9 cellular contexts compared by ENCODE assay signal in genomic region chr15:89089316-89090230, GRCh38. TPM values are rescaled to one million over a fixed set of nuclear protein-coding genes. Genes with fewer than 3 reads are reported as not detected.
DNase-seq lines count a peak whose midpoint lies in the region; ATAC-seq and TF ChIP-seq lines count a peak whose summit lies in the region.
"Had no signal": no experiment of that assay in that cellular context is flagged by ENCODE, and none has a peak within 500 bp of the region (broad histone marks: within the 10 kb centered on the region; RNA-seq: fewer than 3 reads in every experiment).

No MANE protein-coding gene starts in this region.

- no peaks in the 10 kb centered on the region for H3K36me3 Mint-ChIP-seq in GM23338 (ENCODE audit: low read depth)

- H4K20me1 ChIP-seq in GM23338 (replicated peaks; ENCODE audit: insufficient read depth): no peaks in the 10 kb centered on the region; the same call in 1 of the 2 replicates

- peak in 1 of 2 donors; percentile 52 for TF ChIP-seq POLR2A in Peyer's patch (IDR thresholded peaks at IDR 0.05)
- no peak for TF ChIP-seq POLR2A in esophagus muscularis mucosa (IDR thresholded peaks at IDR 0.05; ENCODE audit: low read depth)

- DNase-seq in GM23338 (ENCODE audit: low spot score) (no peak), Peyer's patch (no peak), esophagus muscularis mucosa (ENCODE audit: extremely low spot score) (no peak), NCI-H2196 treated with DMSO at 0.1 percent for 48 hours (lab: John Stamatoyannopoulos, UW; ENCODE audit: unreplicated experiment) (no peak), NCI-H2171 (lab: John Stamatoyannopoulos, UW) (no peak), activated gamma-delta T cell treated with Interleukin-2 at 50 U/mL for 16 hours (no peak)

- no peak overlapping the region; the same call in 2 of the 3 replicates for H3K4me3 Mint-ChIP-seq in GM23338

- H3K27ac ChIP-seq in GM23338 (ENCODE audit: low read depth) (no peak overlapping the region), Peyer's patch (peak overlapping the region; percentile 77 to 93 (median 88)), esophagus muscularis mucosa (replicated peaks in 1 of 4) (peak overlapping the region; percentile 91 to 96 (median 93))

- intact Hi-C loops in esophagus muscularis mucosa (cut with DNase I): loop anchor here (5.0 kb wide), 1 partner anchor 38 kb away; no protein-coding TSS in a partner anchor

- no peaks in the 10 kb centered on the region; the same call in 1 of the 2 replicates for H3F3A ChIP-seq in GM23338 (replicated peaks; ENCODE audit: low read depth)

- H3K4me2 ChIP-seq in GM23338: peak overlapping the region; percentile 79
- peak overlapping the region; percentile 97 for H3K4me2 ChIP-seq in skeletal muscle satellite cell (ENCODE audit: low read length)

- H3K9me3 ChIP-seq in Peyer's patch: no peaks in the 10 kb centered on the region
- no peaks in the 10 kb centered on the region for H3K9me3 ChIP-seq in esophagus muscularis mucosa
- H3K9me3 ChIP-seq in skeletal muscle satellite cell (replicated peaks; ENCODE audit: low read length): no peaks in the 10 kb centered on the region

- ATAC-seq in GM23338 (no peak), HG03159 (IDR thresholded peaks at IDR 0.05; ENCODE audit: unreplicated experiment) (no peak)

- H3K9ac ChIP-seq in skeletal muscle satellite cell (ENCODE audit: low read depth, low read length): peak overlapping the region; percentile 94

- H3K79me2 ChIP-seq in GM23338 (replicated peaks; ENCODE audit: insufficient read depth): peaks cover 4% of the 10 kb centered on the region

- TF ChIP-seq CTCF in GM23338 (conservative IDR thresholded peaks at IDR 0.05; ENCODE audit: low read depth in 2 of 2) (no peak), Peyer's patch (IDR thresholded peaks at IDR 0.05) (no peak), esophagus muscularis mucosa (IDR thresholded peaks at IDR 0.05) (no peak)

- H3K27me3 ChIP-seq in GM23338 (ENCODE audit: insufficient read depth) (no peaks in the 10 kb centered on the region), Peyer's patch (no peaks in the 10 kb centered on the region), esophagus muscularis mucosa (no peaks in the 10 kb centered on the region), skeletal muscle satellite cell (ENCODE audit: control insufficient read depth, insufficient read depth, low read length) (no peaks in the 10 kb centered on the region)

- H3K36me3 ChIP-seq in GM23338 (ENCODE audit: insufficient read depth) (no peaks in the 10 kb centered on the region), Peyer's patch (no peaks in the 10 kb centered on the region), esophagus muscularis mucosa (peaks cover 0 to under 1% (median 0%) of the 10 kb centered on the region in 4 donors), skeletal muscle satellite cell (ENCODE audit: insufficient read depth, low read length) (no peaks in the 10 kb centered on the region)

- H3K9me3 Mint-ChIP-seq in GM23338: no peaks in the 10 kb centered on the region
- H3K9me3 Mint-ChIP-seq: dendritic cell treated with granulocyte-macrophage colony-stimulating factor and Interleukin-4, amounts not matched to agents 40 ng/mL and 50 ng/mL, for 4 days had no signal

- H3K4me1 ChIP-seq in GM23338 (ENCODE audit: insufficient read depth) (peaks cover 24% of the 10 kb centered on the region), Peyer's patch (peaks cover 0 to 45% (median 10%) of the 10 kb centered on the region in 4 donors), esophagus muscularis mucosa (peaks cover 54 to 89% (median 84%) of the 10 kb centered on the region in 4 donors), skeletal muscle satellite cell (ENCODE audit: control insufficient read depth, insufficient read depth, low read length) (peaks cover 52% of the 10 kb centered on the region)

- no peak overlapping the region for H3K27ac Mint-ChIP-seq in GM23338
- H3K27ac Mint-ChIP-seq: dendritic cell treated with granulocyte-macrophage colony-stimulating factor and Interleukin-4, amounts not matched to agents 40 ng/mL and 50 ng/mL, for 4 days had no signal

- no peak for TF ChIP-seq EP300 in esophagus muscularis mucosa (IDR thresholded peaks at IDR 0.05)

- H3K27me3 Mint-ChIP-seq in GM23338 (ENCODE audit: insufficient read depth, low read depth, poor library complexity): peaks cover 4% of the 10 kb centered on the region
- H3K27me3 Mint-ChIP-seq: dendritic cell treated with granulocyte-macrophage colony-stimulating factor and Interleukin-4, amounts not matched to agents 40 ng/mL and 50 ng/mL, for 4 days had no signal

- no peak overlapping the region; the same call in 1 of the 2 replicates for H2AFZ ChIP-seq in GM23338

- H3K4me3 ChIP-seq in GM23338 (peak overlapping the region; percentile 70; the same call in 1 of the 2 replicates), Peyer's patch (peak overlapping the region; percentile 71 to 98 (median 88)), esophagus muscularis mucosa (peak overlapping the region; percentile 72 to 90 (median 80)), skeletal muscle satellite cell (ENCODE audit: low read length) (peak overlapping the region; percentile 86)

- 50% methylated on average over 5 of the region's 5 CpGs for WGBS in esophagus muscularis mucosa

- H3K4me1 Mint-ChIP-seq in GM23338: peaks cover 52% of the 10 kb centered on the region

- H3K9me2 ChIP-seq in GM23338 (ENCODE audit: insufficient read depth): no peaks in the 10 kb centered on the region

TF ChIP-seq in GM23338, 12 proteins besides CTCF, POLR2A, EP300 and RAD21 (continues in another document):
- TF ChIP-seq, protein P1, sequence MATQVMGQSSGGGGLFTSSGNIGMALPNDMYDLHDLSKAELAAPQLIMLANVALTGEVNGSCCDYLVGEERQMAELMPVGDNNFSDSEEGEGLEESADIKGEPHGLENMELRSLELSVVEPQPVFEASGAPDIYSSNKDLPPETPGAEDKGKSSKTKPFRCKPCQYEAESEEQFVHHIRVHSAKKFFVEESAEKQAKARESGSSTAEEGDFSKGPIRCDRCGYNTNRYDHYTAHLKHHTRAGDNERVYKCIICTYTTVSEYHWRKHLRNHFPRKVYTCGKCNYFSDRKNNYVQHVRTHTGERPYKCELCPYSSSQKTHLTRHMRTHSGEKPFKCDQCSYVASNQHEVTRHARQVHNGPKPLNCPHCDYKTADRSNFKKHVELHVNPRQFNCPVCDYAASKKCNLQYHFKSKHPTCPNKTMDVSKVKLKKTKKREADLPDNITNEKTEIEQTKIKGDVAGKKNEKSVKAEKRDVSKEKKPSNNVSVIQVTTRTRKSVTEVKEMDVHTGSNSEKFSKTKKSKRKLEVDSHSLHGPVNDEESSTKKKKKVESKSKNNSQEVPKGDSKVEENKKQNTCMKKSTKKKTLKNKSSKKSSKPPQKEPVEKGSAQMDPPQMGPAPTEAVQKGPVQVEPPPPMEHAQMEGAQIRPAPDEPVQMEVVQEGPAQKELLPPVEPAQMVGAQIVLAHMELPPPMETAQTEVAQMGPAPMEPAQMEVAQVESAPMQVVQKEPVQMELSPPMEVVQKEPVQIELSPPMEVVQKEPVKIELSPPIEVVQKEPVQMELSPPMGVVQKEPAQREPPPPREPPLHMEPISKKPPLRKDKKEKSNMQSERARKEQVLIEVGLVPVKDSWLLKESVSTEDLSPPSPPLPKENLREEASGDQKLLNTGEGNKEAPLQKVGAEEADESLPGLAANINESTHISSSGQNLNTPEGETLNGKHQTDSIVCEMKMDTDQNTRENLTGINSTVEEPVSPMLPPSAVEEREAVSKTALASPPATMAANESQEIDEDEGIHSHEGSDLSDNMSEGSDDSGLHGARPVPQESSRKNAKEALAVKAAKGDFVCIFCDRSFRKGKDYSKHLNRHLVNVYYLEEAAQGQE (IDR thresholded peaks at IDR 0.05; ENCODE audit: unreplicated experiment): no peak
- no peak for TF ChIP-seq EZH2phosphoT487 (IDR thresholded peaks at IDR 0.05; ENCODE audit: unreplicated experiment)
- TF ChIP-seq EZH2 (IDR thresholded peaks at IDR 0.05; ENCODE audit: low read depth, unreplicated experiment): no peak
- TF ChIP-seq STAT1 (IDR thresholded peaks at IDR 0.05; ENCODE audit: unreplicated experiment): no peak
- no peak for TF ChIP-seq POLR2AphosphoS5 (IDR thresholded peaks at IDR 0.05; ENCODE audit: low read depth)
- TF ChIP-seq NANOG (IDR thresholded peaks at IDR 0.05; ENCODE audit: borderline replicate concordance): no peak
- no peak for TF ChIP-seq JUNB (IDR thresholded peaks at IDR 0.05; ENCODE audit: unreplicated experiment)

RNA-seq across cellular contexts. Expression of gene ABHD2, which starts 1.3 kb away (rescaled TPM):
- total RNA-seq in GM23338 (2014; rRNA removed; shearing (Covaris generic)): 15.2 and 15.7 TPM in 2 replicates
- 5.2 and 5.3 TPM in 2 replicates for polyA plus RNA-seq in GM23338 (2016; fragmentation: Nextera tagmentation; extraction: Ambion mirVana)
- total RNA-seq in Peyer's patch: 100 to 1,000 TPM in 3 of 4 donors, 10 to 100 TPM in 1; 75.9 to 190 (median 121) TPM
- total RNA-seq in esophagus muscularis mucosa: 10 to 100 TPM; 49.8 to 82.3 (median 72.1) TPM
- total RNA-seq in skeletal muscle satellite cell (2012; rRNA removed): 58.1 and 107 TPM in 2 replicates
